1 cellular context compared by ENCODE assay signal in genomic region chr18:62788111-62788510, GRCh38.
TF ChIP-seq lines count a peak whose summit lies in the region.

No MANE protein-coding gene starts in this region.

TF ChIP-seq in HepG2, 621 proteins besides CTCF, POLR2A, EP300 and RAD21 (continued from another document):
- TF ChIP-seq GMEB1 (CRISPR knock-in tag; IDR thresholded peaks at IDR 0.05; ENCODE audit: borderline replicate concordance) (no peak), GLI4 (CRISPR knock-in tag; IDR thresholded peaks at IDR 0.05; ENCODE audit: borderline replicate concordance) (no peak), ZNF350 (CRISPR knock-in tag; IDR thresholded peaks at IDR 0.05; ENCODE audit: borderline replicate concordance, low read depth) (no peak), ZNF616 (CRISPR knock-in tag; IDR thresholded peaks at IDR 0.05; ENCODE audit: low read depth) (no peak), ZNF777 (CRISPR knock-in tag; IDR thresholded peaks at IDR 0.05) (no peak), AKNA (CRISPR knock-in tag; IDR thresholded peaks at IDR 0.05; ENCODE audit: borderline replicate concordance) (no peak), YEATS2 (CRISPR knock-in tag; IDR thresholded peaks at IDR 0.05; ENCODE audit: borderline replicate concordance) (no peak), GPN1 (CRISPR knock-in tag; IDR thresholded peaks at IDR 0.05; ENCODE audit: borderline replicate concordance) (no peak), ZXDC (CRISPR knock-in tag; IDR thresholded peaks at IDR 0.05) (no peak), ARHGAP35 (CRISPR knock-in tag; IDR thresholded peaks at IDR 0.05; ENCODE audit: borderline replicate concordance) (no peak), IKZF5 (CRISPR knock-in tag; IDR thresholded peaks at IDR 0.05) (no peak), CEBPZ (IDR thresholded peaks at IDR 0.05; ENCODE audit: low read length) (no peak), HDAC2 (CRISPR knock-in tag; IDR thresholded peaks at IDR 0.05) (no peak)
- TF ChIP-seq, protein P1, sequence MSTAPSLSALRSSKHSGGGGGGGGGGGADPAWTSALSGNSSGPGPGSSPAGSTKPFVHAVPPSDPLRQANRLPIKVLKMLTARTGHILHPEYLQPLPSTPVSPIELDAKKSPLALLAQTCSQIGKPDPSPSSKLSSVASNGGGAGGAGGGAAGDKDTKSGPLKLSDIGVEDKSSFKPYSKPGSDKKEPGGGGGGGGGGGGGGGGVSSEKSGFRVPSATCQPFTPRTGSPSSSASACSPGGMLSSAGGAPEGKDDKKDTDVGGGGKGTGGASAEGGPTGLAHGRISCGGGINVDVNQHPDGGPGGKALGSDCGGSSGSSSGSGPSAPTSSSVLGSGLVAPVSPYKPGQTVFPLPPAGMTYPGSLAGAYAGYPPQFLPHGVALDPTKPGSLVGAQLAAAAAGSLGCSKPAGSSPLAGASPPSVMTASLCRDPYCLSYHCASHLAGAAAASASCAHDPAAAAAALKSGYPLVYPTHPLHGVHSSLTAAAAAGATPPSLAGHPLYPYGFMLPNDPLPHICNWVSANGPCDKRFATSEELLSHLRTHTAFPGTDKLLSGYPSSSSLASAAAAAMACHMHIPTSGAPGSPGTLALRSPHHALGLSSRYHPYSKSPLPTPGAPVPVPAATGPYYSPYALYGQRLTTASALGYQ (CRISPR knock-in tag; IDR thresholded peaks at IDR 0.05), result no peak
